In genomic region chr22:33897621-33897910, GRCh38 we compare ENCODE assay signal across 15 cellular contexts. TPM values are rescaled to one million over a fixed set of nuclear protein-coding genes. Genes with fewer than 3 reads are reported as not detected.
A peak's percentile ranks its signal among the peaks of the same experiment; 100 is the strongest.
DNase-seq lines count a peak whose midpoint lies in the region; ATAC-seq and TF ChIP-seq lines count a peak whose summit lies in the region.
"Had no signal": no experiment of that assay in that cellular context is flagged by ENCODE, and none has a peak within 500 bp of the region (broad histone marks: within the 10 kb centered on the region; RNA-seq: fewer than 3 reads in every experiment).

No MANE protein-coding gene starts in this region.

- no peak for ATAC-seq in activated CD4-positive, alpha-beta T cell treated with anti-CD3 and anti-CD28 coated beads for 36 hours
- ATAC-seq in T-helper 17 cell (no peak), HG02981 (IDR thresholded peaks at IDR 0.05; ENCODE audit: unreplicated experiment) (no peak)
- ATAC-seq: HepG2 had no signal

- peaks cover 67% of the 10 kb centered on the region for H3K4me1 ChIP-seq in ES-I3 (ENCODE audit: insufficient read depth, low read length)
- peaks cover 65% of the 10 kb centered on the region; the same call in 1 of the 2 replicates for H3K4me1 ChIP-seq in iPS-20b (ENCODE audit: insufficient read depth, low read length)

- no peaks in the 10 kb centered on the region; the same call in 1 of the 2 replicates for H3K36me3 ChIP-seq in ES-I3 (ENCODE audit: insufficient read depth, low read length)
- no peaks in the 10 kb centered on the region for H3K36me3 ChIP-seq in iPS-20b (ENCODE audit: insufficient read depth, low read depth, low read length)
- H3K36me3 ChIP-seq: Peyer's patch had no signal

- no TSS peak for BruUV-seq in Calu3 (replicated peaks; lab: Mats Ljungman, UMichigan)

- no peaks in the 10 kb centered on the region for H3K27me3 ChIP-seq in iPS-20b (ENCODE audit: insufficient read depth, low read length)
- H3K27me3 ChIP-seq: Peyer's patch had no signal

- TF ChIP-seq CTCF in Calu3 (IDR thresholded peaks at IDR 0.05; ENCODE audit: unreplicated experiment) = no peak

- CTCF ChIA-PET in HEK293T (lab: Yijun Ruan, JAX) (interaction anchor here (0.6 kb wide), 1 partner anchor 21 kb away, joined by 3 read pairs; no protein-coding TSS in a partner anchor), Calu3 (lab: Charles Lee) (no interaction called here)
- CTCF ChIA-PET in activated CD4-positive, alpha-beta T cell treated with anti-CD3 and anti-CD28 coated beads for 36 hours (lab: Charles Lee) = interaction anchor here (0.5 kb wide), 1 partner anchor 293 kb away, joined by 3 read pairs; no protein-coding TSS in a partner anchor

- peak overlapping the region; percentile 28 for H3K27ac ChIP-seq in iPS-20b (ENCODE audit: low read length)

- H3K9ac ChIP-seq in ES-I3 (ENCODE audit: low read depth, low read length) = peak overlapping the region; percentile 30
- peak overlapping the region; percentile 64; the same call in 1 of the 2 replicates for H3K9ac ChIP-seq in iPS-20b (ENCODE audit: low read depth, low read length)

- H3K27ac Mint-ChIP-seq in Calu3 (ENCODE audit: unreplicated experiment) (no peak overlapping the region), T-helper 17 cell (no peak overlapping the region)
- no peak overlapping the region for H3K27ac Mint-ChIP-seq in activated CD4-positive, alpha-beta T cell treated with anti-CD3 and anti-CD28 coated beads for 36 hours
- H3K27ac Mint-ChIP-seq: activated T-helper 2 cell treated with anti-CD3 and anti-CD28 coated beads, Interferon-gamma antibody, Interleukin-2, Interleukin-4, amounts not matched to agents 10 μg/mL and 5 μg/mL and 100 μg/mL, durations not matched to agents 14 hours and 24 hours and 36 hours had no signal

- peak; percentile 42 for DNase-seq in HEK293T (ENCODE audit: extremely low spot score)
- DNase-seq in NCI-H82 treated with DMSO at 0.1 percent for 48 hours (lab: John Stamatoyannopoulos, UW; ENCODE audit: unreplicated experiment) = peak; percentile 84
- DNase-seq in Calu3 = no peak
- no peak for DNase-seq in activated CD4-positive, alpha-beta T cell treated with anti-CD3 and anti-CD28 coated beads for 36 hours
- DNase-seq in T-helper 17 cell = no peak
- DNase-seq: activated CD8-positive, alpha-beta memory T cell treated with anti-CD3 and anti-CD28 coated beads for 24 hours; GOT3; NCI-H524; nephron progenitor cell; Peyer's patch had no signal

- intact Hi-C loops in Calu3 (cut with micrococcal nuclease; ENCODE audit: unreplicated experiment) = no loop called here
- intact Hi-C loops in activated CD4-positive, alpha-beta T cell treated with anti-CD3 and anti-CD28 coated beads for 36 hours (cut with DNase I, micrococcal nuclease) = no loop called here

- peak overlapping the region; percentile 23; the same call in 1 of the 2 replicates for H3K4me3 ChIP-seq in iPS-20b (ENCODE audit: low read length)
- H3K4me3 ChIP-seq: Peyer's patch had no signal

- H3K27me3 Mint-ChIP-seq in Calu3 (ENCODE audit: unreplicated experiment) (no peaks in the 10 kb centered on the region), T-helper 17 cell (peaks cover 6% of the 10 kb centered on the region)
- peaks cover 4% of the 10 kb centered on the region for H3K27me3 Mint-ChIP-seq in activated CD4-positive, alpha-beta T cell treated with anti-CD3 and anti-CD28 coated beads for 36 hours

- H3K9me3 ChIP-seq in ES-I3 (ENCODE audit: control insufficient read depth, insufficient read depth, low read length) = no peaks in the 10 kb centered on the region
- H3K9me3 ChIP-seq in iPS-20b (ENCODE audit: insufficient read depth, low read depth, low read length) = no peaks in the 10 kb centered on the region
- H3K9me3 ChIP-seq in T-helper 17 cell (ENCODE audit: control insufficient read depth, low read length, poor library complexity, severe bottlenecking) = peaks cover 5% of the 10 kb centered on the region
- H3K9me3 ChIP-seq: Peyer's patch had no signal

- POLR2A ChIA-PET in HEK293T (lab: Yijun Ruan, JAX) = interaction anchor here (1.3 kb wide), 1 partner anchor 24 kb away, joined by 4 read pairs; no protein-coding TSS in a partner anchor
- POLR2A ChIA-PET in activated CD4-positive, alpha-beta T cell treated with anti-CD3 and anti-CD28 coated beads for 36 hours (lab: Charles Lee) = interaction anchor here (0.6 kb wide), 1 partner anchor 545 kb away, joined by 4 read pairs; no protein-coding TSS in a partner anchor

- H3K36me3 Mint-ChIP-seq in Calu3 (ENCODE audit: insufficient read depth, unreplicated experiment) (no peaks in the 10 kb centered on the region), T-helper 17 cell (ENCODE audit: low read depth) (no peaks in the 10 kb centered on the region)
- H3K36me3 Mint-ChIP-seq in activated CD4-positive, alpha-beta T cell treated with anti-CD3 and anti-CD28 coated beads for 36 hours (ENCODE audit: low read depth) = no peaks in the 10 kb centered on the region

- H3K4me1 Mint-ChIP-seq in Calu3 (ENCODE audit: low read depth, unreplicated experiment) (no peaks in the 10 kb centered on the region), T-helper 17 cell (no peaks in the 10 kb centered on the region)
- H3K4me1 Mint-ChIP-seq in activated CD4-positive, alpha-beta T cell treated with anti-CD3 and anti-CD28 coated beads for 36 hours = no peaks in the 10 kb centered on the region

- peaks cover 9% of the 10 kb centered on the region for H3K9me3 Mint-ChIP-seq in Calu3 (ENCODE audit: low read depth, unreplicated experiment)
- H3K9me3 Mint-ChIP-seq in activated CD4-positive, alpha-beta T cell treated with anti-CD3 and anti-CD28 coated beads for 36 hours (ENCODE audit: low read depth) = peaks cover 4% of the 10 kb centered on the region

- H3K4me3 Mint-ChIP-seq in Calu3 (ENCODE audit: low read depth, unreplicated experiment) (no peak overlapping the region), T-helper 17 cell (no peak overlapping the region)
- no peak overlapping the region for H3K4me3 Mint-ChIP-seq in activated CD4-positive, alpha-beta T cell treated with anti-CD3 and anti-CD28 coated beads for 36 hours
- H3K4me3 Mint-ChIP-seq: nephron progenitor cell had no signal

TF ChIP-seq in HEK293T, 16 proteins besides CTCF, POLR2A, EP300 and RAD21:
- TF ChIP-seq, protein P1, sequence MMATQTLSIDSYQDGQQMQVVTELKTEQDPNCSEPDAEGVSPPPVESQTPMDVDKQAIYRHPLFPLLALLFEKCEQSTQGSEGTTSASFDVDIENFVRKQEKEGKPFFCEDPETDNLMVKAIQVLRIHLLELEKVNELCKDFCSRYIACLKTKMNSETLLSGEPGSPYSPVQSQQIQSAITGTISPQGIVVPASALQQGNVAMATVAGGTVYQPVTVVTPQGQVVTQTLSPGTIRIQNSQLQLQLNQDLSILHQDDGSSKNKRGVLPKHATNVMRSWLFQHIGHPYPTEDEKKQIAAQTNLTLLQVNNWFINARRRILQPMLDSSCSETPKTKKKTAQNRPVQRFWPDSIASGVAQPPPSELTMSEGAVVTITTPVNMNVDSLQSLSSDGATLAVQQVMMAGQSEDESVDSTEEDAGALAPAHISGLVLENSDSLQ (IDR thresholded peaks at IDR 0.05) = peak; percentile 90
- TF ChIP-seq CTBP1 (IDR thresholded peaks at IDR 0.05; ENCODE audit: borderline replicate concordance) (peak; percentile 35; the same call in 1 of the 2 replicates), ZNF384 (IDR thresholded peaks at IDR 0.05) (no peak), FOXA1 (IDR thresholded peaks at IDR 0.05) (no peak)
TF ChIP-seq in HEK293T: peak in this region for 2.

RNA-seq across cellular contexts. Expression of gene LARGE1, which starts 22.7 kb away (rescaled TPM):
- total RNA-seq in Calu3 (2022) (11.6 and 15.3 TPM in 2 replicates), T-helper 17 cell (1 to 10 TPM; 2.1 to 7.0 TPM)
- under 1 TPM; 0.39 to 0.57 TPM for total RNA-seq in activated CD4-positive, alpha-beta T cell treated with anti-CD3 and anti-CD28 coated beads for 36 hours

Comparison
In these comparisons a context has a peak if more than half of its experiments do, and no peak if none do; other contexts are left out.
1. DNase-seq: peak in HEK293T (single experiment) and NCI-H82 treated with DMSO at 0.1 percent for 48 hours (single experiment); none in Calu3 (single experiment), activated CD4-positive, alpha-beta T cell treated with anti-CD3 and anti-CD28 coated beads for 36 hours (single experiment) and T-helper 17 cell (0 of 3).